ENCODE assay signal across 1 cellular context in genomic region chr1:151540021-151540981, GRCh38.
A peak's percentile ranks its signal among the peaks of the same experiment; 100 is the strongest.
TF ChIP-seq lines count a peak whose summit lies in the region.

TSS of gene TUFT1 (plus strand) at chr1:151540309. CDS start at chr1:151540367, 58 bp downstream.

TF ChIP-seq in WTC11, 78 proteins besides CTCF, POLR2A, EP300 and RAD21 (continued from another document):
- TF ChIP-seq NFYB (CRISPR knock-in tag; conservative IDR thresholded peaks at IDR 0.05; ENCODE audit: low read depth) (no peak), STAT6 (CRISPR knock-in tag; conservative IDR thresholded peaks at IDR 0.05; ENCODE audit: low read depth) (no peak), ZNF232 (CRISPR knock-in tag; IDR thresholded peaks at IDR 0.05) (peak; percentile 9; the same call in 1 of the 2 replicates), JUN (CRISPR knock-in tag; IDR thresholded peaks at IDR 0.05) (no peak), ERG (CRISPR knock-in tag; IDR thresholded peaks at IDR 0.05) (no peak), AFF4 (CRISPR knock-in tag; IDR thresholded peaks at IDR 0.05; ENCODE audit: borderline replicate concordance) (no peak), RORB (CRISPR knock-in tag; IDR thresholded peaks at IDR 0.05) (no peak), GABPB1 (CRISPR knock-in tag; IDR thresholded peaks at IDR 0.05) (peak; percentile 41; the same call in 1 of the 2 replicates), TEAD1 (CRISPR knock-in tag; IDR thresholded peaks at IDR 0.05) (no peak), E2F4 (CRISPR knock-in tag; IDR thresholded peaks at IDR 0.05; ENCODE audit: borderline replicate concordance, low read depth) (no peak), IRF1 (CRISPR knock-in tag; IDR thresholded peaks at IDR 0.05) (0 out of 2 replicates have a peak, but pooled peaks have one; percentile 51)
